In the genomic region with DNA sequence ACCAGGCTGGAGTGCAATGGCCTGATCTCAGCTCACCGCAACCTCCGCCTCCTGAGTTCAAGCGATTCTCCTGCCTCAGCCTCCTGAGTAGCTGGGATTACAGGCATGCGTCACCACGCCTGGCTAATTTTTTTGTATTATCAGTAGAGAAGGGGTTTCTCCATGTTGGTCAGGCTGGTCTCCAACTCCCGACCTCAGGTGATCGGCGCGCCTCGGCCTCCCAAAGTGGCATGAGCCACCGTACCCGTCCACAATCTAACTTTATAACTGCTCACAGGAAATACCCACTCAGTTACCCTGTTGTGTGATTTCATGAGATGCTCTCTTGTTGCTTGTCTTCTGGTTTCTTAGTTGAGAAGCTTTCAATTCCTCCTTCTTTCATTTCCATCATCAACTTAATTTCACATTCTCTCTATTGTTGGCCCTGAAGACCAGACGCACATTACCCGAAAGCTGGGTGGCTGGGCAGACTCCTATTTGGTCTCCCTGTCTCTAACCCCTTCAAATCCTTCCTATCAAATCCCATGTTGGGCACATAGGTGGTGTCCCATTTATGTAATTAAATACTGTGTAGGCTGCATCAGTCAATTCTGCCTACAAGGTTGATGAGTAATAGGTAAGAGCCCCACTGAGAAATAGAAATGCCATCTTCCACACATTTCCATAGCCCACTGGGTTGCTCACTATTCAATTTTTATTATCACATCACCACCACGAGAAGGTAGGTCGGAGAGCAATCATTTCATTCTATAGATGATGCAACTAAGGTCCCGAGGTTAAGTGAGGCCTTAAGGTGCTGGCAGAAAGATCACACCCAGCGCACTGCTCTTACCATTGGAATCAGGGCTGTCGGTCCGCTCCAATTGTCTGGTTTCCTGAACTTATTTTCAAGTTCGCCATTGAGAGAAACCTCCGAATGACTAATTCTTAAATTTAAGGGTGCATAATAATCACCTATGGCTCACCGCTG, we compare ENCODE assay signal across 1 cellular context.
TF ChIP-seq lines count a peak whose summit lies in the region.

No MANE protein-coding gene starts in this region.

TF ChIP-seq in K562, 482 proteins besides CTCF, POLR2A, EP300 and RAD21:
- TF ChIP-seq ZNF184 (CRISPR knock-in tag; IDR thresholded peaks at IDR 0.05) (no peak), CCNT2 (IDR thresholded peaks at IDR 0.05; ENCODE audit: borderline replicate concordance, extremely low read depth, insufficient read length, low read depth, low read length) (no peak), BCL6 (CRISPR knock-in tag; IDR thresholded peaks at IDR 0.05) (no peak), ZSCAN32 (CRISPR knock-in tag; IDR thresholded peaks at IDR 0.05) (no peak), SP1 (CRISPR knock-in tag; IDR thresholded peaks at IDR 0.05) (no peak), TAF7 (tag; IDR thresholded peaks at IDR 0.05) (no peak)
- TF ChIP-seq, protein P1, sequence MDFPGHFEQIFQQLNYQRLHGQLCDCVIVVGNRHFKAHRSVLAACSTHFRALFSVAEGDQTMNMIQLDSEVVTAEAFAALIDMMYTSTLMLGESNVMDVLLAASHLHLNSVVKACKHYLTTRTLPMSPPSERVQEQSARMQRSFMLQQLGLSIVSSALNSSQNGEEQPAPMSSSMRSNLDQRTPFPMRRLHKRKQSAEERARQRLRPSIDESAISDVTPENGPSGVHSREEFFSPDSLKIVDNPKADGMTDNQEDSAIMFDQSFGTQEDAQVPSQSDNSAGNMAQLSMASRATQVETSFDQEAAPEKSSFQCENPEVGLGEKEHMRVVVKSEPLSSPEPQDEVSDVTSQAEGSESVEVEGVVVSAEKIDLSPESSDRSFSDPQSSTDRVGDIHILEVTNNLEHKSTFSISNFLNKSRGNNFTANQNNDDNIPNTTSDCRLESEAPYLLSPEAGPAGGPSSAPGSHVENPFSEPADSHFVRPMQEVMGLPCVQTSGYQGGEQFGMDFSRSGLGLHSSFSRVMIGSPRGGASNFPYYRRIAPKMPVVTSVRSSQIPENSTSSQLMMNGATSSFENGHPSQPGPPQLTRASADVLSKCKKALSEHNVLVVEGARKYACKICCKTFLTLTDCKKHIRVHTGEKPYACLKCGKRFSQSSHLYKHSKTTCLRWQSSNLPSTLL (IDR thresholded peaks at IDR 0.05): no peak
TF ChIP-seq in K562: peak in this region for 0.
